Comparison of ENCODE assay signal across 9 cellular contexts in the genomic region with DNA sequence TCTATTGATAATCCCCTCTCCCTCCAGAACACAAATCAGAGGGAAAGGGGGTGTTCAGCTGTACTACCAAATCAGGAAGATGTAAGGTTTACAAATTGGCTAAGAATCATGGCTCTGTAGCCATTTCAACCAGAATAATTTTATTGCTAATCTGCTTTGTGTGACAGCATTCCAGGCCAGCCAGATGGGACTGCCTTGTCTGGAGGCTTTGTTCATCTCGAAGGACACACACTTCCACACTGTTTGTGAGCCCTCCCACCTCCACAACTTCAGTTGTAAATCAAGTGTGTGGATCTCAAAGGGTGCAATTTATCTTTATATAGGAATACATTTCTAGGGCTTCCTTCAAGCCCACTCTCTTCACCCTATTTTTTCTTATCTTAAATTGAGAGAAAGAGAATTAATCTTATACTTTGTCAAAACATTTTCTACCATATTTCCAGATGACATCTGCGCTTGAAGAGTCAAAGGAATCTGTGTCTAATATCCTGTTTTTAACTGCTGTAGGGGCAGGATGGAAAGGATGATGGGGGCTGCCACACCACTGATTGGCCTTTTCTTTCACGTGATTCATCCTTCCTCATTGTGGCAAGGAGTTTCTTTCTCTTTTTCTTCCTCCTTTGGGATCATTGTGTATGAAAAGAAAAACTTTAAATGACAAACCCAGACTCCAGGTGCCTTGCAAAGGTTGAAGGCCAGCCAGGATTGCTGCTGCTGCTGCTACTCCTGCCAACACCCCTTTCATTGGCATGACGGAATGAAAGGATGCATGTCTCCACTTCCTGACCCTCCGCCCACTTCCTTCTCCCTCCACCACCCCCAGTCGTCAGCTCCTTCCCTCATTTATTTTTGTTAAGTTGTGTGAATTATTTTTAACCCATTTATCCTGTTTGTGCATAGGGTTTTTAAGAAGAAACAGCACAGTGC. TPM values are rescaled to one million over a fixed set of nuclear protein-coding genes. Genes with fewer than 3 reads are reported as not detected.
A peak's percentile ranks its signal among the peaks of the same experiment; 100 is the strongest.
DNase-seq lines count a peak whose midpoint lies in the region; ATAC-seq and TF ChIP-seq lines count a peak whose summit lies in the region.
"Had no signal": no experiment of that assay in that cellular context is flagged by ENCODE, and none has a peak within 500 bp of the region (broad histone marks: within the 10 kb centered on the region; RNA-seq: fewer than 3 reads in every experiment).

No MANE protein-coding gene starts in this region.

- peak overlapping the region; percentile 41 for H3K4me3 Mint-ChIP-seq in activated T-cell treated with anti-CD3 and anti-CD28 coated beads, Interleukin-2, amount 50 U/mL, for 24 hours
- H3K4me3 Mint-ChIP-seq in T-helper 17 cell (peak overlapping the region; percentile 19), nephron progenitor cell (no peak overlapping the region)
- peak overlapping the region; percentile 56 to 70 for H3K4me3 Mint-ChIP-seq in stimulated activated naive B cell treated with anti-CD40 and anti-IgM and Interleukin-4, amounts not matched to agents 10 μg/mL and 1 μg/mL and 100 μg/mL, for 72 hours

- no peak for TF ChIP-seq CTCF in nephron progenitor cell (IDR thresholded peaks at IDR 0.05)

- H3K9me3 Mint-ChIP-seq in activated T-cell treated with anti-CD3 and anti-CD28 coated beads, Interleukin-2, amount 50 U/mL, for 24 hours: peaks cover 7% of the 10 kb centered on the region
- H3K9me3 Mint-ChIP-seq in stimulated activated naive B cell treated with anti-CD40 and anti-IgM and Interleukin-4, amounts not matched to agents 10 μg/mL and 1 μg/mL and 100 μg/mL, for 72 hours: peaks cover 5 to 6% of the 10 kb centered on the region in 2 donors
- H3K9me3 Mint-ChIP-seq in nephron progenitor cell: peaks cover 4% of the 10 kb centered on the region

- H3K4me1 Mint-ChIP-seq in activated T-cell treated with anti-CD3 and anti-CD28 coated beads, Interleukin-2, amount 50 U/mL, for 24 hours (ENCODE audit: low read depth): peaks cover 22% of the 10 kb centered on the region
- H3K4me1 Mint-ChIP-seq in T-helper 17 cell (peaks cover 6% of the 10 kb centered on the region), nephron progenitor cell (peaks cover 7% of the 10 kb centered on the region)
- peaks cover 5 to 8% of the 10 kb centered on the region in 2 donors for H3K4me1 Mint-ChIP-seq in stimulated activated naive B cell treated with anti-CD40 and anti-IgM and Interleukin-4, amounts not matched to agents 10 μg/mL and 1 μg/mL and 100 μg/mL, for 72 hours

- DNase-seq in activated T-cell treated with anti-CD3 and anti-CD28 coated beads, Interleukin-2, amount 50 U/mL, for 24 hours: no peak
- no peak for DNase-seq in activated T-cell treated with anti-CD3 and anti-CD28 coated beads, Interleukin-2, amount 50 U/mL, for 1 hour
- no peak for DNase-seq in T-helper 17 cell
- peak; percentile 68 for DNase-seq in iPS DF 19.7 (ENCODE audit: low read depth, low spot score)
- DNase-seq in stimulated activated naive B cell treated with anti-CD40 and anti-IgM and Interleukin-4, amounts not matched to agents 10 μg/mL and 1 μg/mL and 100 μg/mL, for 72 hours: no peak
- no peak for DNase-seq in nephron progenitor cell
- DNase-seq: mucosa of descending colon had no signal

- H3K9me3 ChIP-seq in T-helper 17 cell (ENCODE audit: control insufficient read depth, low read length, poor library complexity, severe bottlenecking): no peaks in the 10 kb centered on the region
- H3K9me3 ChIP-seq: mucosa of descending colon had no signal

- ATAC-seq in T-helper 17 cell (no peak), GM19324 (IDR thresholded peaks at IDR 0.05; ENCODE audit: low FRiP score, unreplicated experiment) (no peak), HG02610 (IDR thresholded peaks at IDR 0.05; ENCODE audit: unreplicated experiment) (no peak)
- peak in 1 of 2 donors; percentile 38 for ATAC-seq in stimulated activated naive B cell treated with anti-CD40 and anti-IgM and Interleukin-4, amounts not matched to agents 10 μg/mL and 1 μg/mL and 100 μg/mL, for 72 hours (replicated peaks)
- ATAC-seq: mucosa of descending colon had no signal

- peaks cover 44% of the 10 kb centered on the region for H3K36me3 Mint-ChIP-seq in activated T-cell treated with anti-CD3 and anti-CD28 coated beads, Interleukin-2, amount 50 U/mL, for 24 hours (ENCODE audit: low read depth)
- peaks cover 5% of the 10 kb centered on the region for H3K36me3 Mint-ChIP-seq in T-helper 17 cell (ENCODE audit: low read depth)
- H3K36me3 Mint-ChIP-seq in stimulated activated naive B cell treated with anti-CD40 and anti-IgM and Interleukin-4, amounts not matched to agents 10 μg/mL and 1 μg/mL and 100 μg/mL, for 72 hours: peaks cover 25 to 44% of the 10 kb centered on the region in 2 donors
- H3K36me3 Mint-ChIP-seq in nephron progenitor cell (ENCODE audit: low read depth): peaks cover 51% of the 10 kb centered on the region

- H3K27ac Mint-ChIP-seq in activated T-cell treated with anti-CD3 and anti-CD28 coated beads, Interleukin-2, amount 50 U/mL, for 24 hours: peak overlapping the region; percentile 87
- H3K27ac Mint-ChIP-seq in T-helper 17 cell: peak overlapping the region; percentile 59
- no peak overlapping the region for H3K27ac Mint-ChIP-seq in stimulated activated naive B cell treated with anti-CD40 and anti-IgM and Interleukin-4, amounts not matched to agents 10 μg/mL and 1 μg/mL and 100 μg/mL, for 72 hours
- H3K27ac Mint-ChIP-seq in nephron progenitor cell: no peak overlapping the region

- no peaks in the 10 kb centered on the region for H3K27me3 Mint-ChIP-seq in activated T-cell treated with anti-CD3 and anti-CD28 coated beads, Interleukin-2, amount 50 U/mL, for 24 hours
- H3K27me3 Mint-ChIP-seq in T-helper 17 cell (no peaks in the 10 kb centered on the region), nephron progenitor cell (ENCODE audit: low read depth, poor library complexity) (peaks cover 3% of the 10 kb centered on the region)
- no peaks in the 10 kb centered on the region for H3K27me3 Mint-ChIP-seq in stimulated activated naive B cell treated with anti-CD40 and anti-IgM and Interleukin-4, amounts not matched to agents 10 μg/mL and 1 μg/mL and 100 μg/mL, for 72 hours

RNA-seq across cellular contexts. Expression of a gene that starts 6.7 kb away (rescaled TPM):
- under 1 TPM in 1 of 2 donors, not detected in 1; 0.13 TPM for total RNA-seq in T-helper 17 cell

Comparison
In these comparisons a context has a peak if more than half of its experiments do, and no peak if none do; other contexts are left out.
1. H3K27ac Mint-ChIP-seq: peak in activated T-cell treated with anti-CD3 and anti-CD28 coated beads, Interleukin-2, amount 50 U/mL, for 24 hours (single experiment) and T-helper 17 cell (single experiment); none in stimulated activated naive B cell treated with anti-CD40 and anti-IgM and Interleukin-4, amounts not matched to agents 10 μg/mL and 1 μg/mL and 100 μg/mL, for 72 hours (single experiment) and nephron progenitor cell (single experiment).